8 cellular contexts compared by ENCODE assay signal in genomic region chr15:57146394-57147140, GRCh38.
DNase-seq lines count a peak whose midpoint lies in the region; ATAC-seq, FAIRE-seq and TF ChIP-seq lines count a peak whose summit lies in the region.
"Had no signal": no experiment of that assay in that cellular context is flagged by ENCODE, and none has a peak within 500 bp of the region (broad histone marks: within the 10 kb centered on the region; RNA-seq: fewer than 3 reads in every experiment).

No MANE protein-coding gene starts in this region.

- DNase-seq in GM06990 (ENCODE audit: extremely low read depth, insufficient read length), result peak; percentile 9
- DNase-seq in NCI-H1092 treated with DMSO at 0.1 percent for 48 hours (lab: John Stamatoyannopoulos, UW), result peak; percentile 61
- peak; percentile 82 for DNase-seq in globus pallidus (ENCODE audit: low spot score)
- DNase-seq in prostate gland (ENCODE audit: low spot score), result peak; percentile 37
- DNase-seq in posterior cingulate gyrus, result no peak

- no peaks in the 10 kb centered on the region for H3K9me3 ChIP-seq in prostate gland

- ATAC-seq in HG03571 (IDR thresholded peaks at IDR 0.05; ENCODE audit: unreplicated experiment), result no peak
- ATAC-seq: activated T-cell treated with anti-CD3 and anti-CD28 coated beads, Interleukin-2, amount 50 U/mL, for 72 hours had no signal

- H3K4me1 ChIP-seq in prostate gland (replicated peaks), result peaks cover 5% of the 10 kb centered on the region

- H3K36me3 ChIP-seq in GM06990 (ENCODE audit: control insufficient read depth, insufficient read depth, low read length) (peaks cover 2% of the 10 kb centered on the region; the same call in 1 of the 2 replicates), prostate gland (no peaks in the 10 kb centered on the region)

- TF ChIP-seq CTCF in GM06990 (IDR thresholded peaks at IDR 0.05; ENCODE audit: insufficient read depth, low read length, poor library complexity, severe bottlenecking) (peak; percentile 45), prostate gland (IDR thresholded peaks at IDR 0.05) (peak; percentile 44 to 84 (median 72))

- H3K4me3 ChIP-seq in GM06990 (replicated peaks; ENCODE audit: low read depth, low read length) (no peak overlapping the region), prostate gland (no peak overlapping the region)

- intact Hi-C loops in prostate gland (cut with DNase I), result loop anchor here (2.0 to 10.0 kb wide), 3 partner anchors 66 to 398 kb away; no protein-coding TSS in a partner anchor
- intact Hi-C loops in posterior cingulate gyrus (cut with DNase I), result loop anchor here (1.0 to 10.0 kb wide), 4 partner anchors 67 to 652 kb away; no protein-coding TSS in a partner anchor

- FAIRE-seq in TTC549 (lab: Jason Lieb, UNC), result peak; percentile 77

- H3K27me3 ChIP-seq in GM06990 (replicated peaks; ENCODE audit: control insufficient read depth, insufficient read depth, low read length) (no peaks in the 10 kb centered on the region), prostate gland (replicated peaks; ENCODE audit: insufficient read depth) (no peaks in the 10 kb centered on the region)

- 6% methylated on average over 4 of the region's 4 CpGs for WGBS in prostate gland

- no peak overlapping the region for H3K27ac ChIP-seq in prostate gland

- TF ChIP-seq POLR2A in prostate gland (IDR thresholded peaks at IDR 0.05), result no peak

Comparison
In these comparisons a context has a peak if more than half of its experiments do, and no peak if none do; other contexts are left out.
1. DNase-seq: peak in GM06990 (single experiment), NCI-H1092 treated with DMSO at 0.1 percent for 48 hours (single experiment), globus pallidus (single experiment) and prostate gland (single experiment); none in posterior cingulate gyrus (0 of 10).